Comparison of ENCODE assay signal across 12 cellular contexts in the genomic region with DNA sequence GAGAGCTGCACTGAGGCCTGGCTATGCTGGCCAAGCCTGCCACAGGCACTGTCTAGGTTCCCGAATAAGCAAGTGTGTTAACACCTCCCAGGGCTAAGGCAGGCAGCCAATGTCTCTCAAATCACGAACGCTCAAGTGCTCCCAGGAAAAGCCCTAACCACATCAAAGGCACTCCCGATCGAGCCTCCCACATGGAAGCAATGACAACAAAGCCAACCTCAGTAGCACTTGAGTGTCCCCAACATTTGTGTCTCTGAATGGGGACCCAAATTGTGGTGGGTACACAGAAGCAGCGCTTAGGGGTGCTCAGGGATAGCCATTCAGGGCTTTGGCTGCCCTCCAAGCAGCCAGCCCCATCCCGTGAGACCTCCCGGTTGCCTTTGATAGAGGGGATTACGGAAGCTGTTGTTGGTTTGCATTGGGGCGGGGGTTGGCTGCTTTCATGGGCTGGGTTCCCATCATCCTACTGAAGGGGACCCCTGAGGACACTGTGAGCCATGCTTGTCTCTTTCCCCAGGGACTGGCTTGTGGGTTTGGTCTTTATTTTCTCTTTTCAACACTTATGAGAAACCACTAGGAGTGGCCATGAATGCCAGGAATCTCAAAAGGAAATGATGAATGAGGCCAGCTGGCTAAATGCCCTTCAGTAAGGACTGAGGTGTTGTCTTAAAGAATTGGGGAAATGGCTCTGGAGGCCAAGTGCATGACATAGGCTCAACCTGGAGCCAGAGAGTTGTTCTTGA.
DNase-seq lines count a peak whose midpoint lies in the region; ATAC-seq, FAIRE-seq and TF ChIP-seq lines count a peak whose summit lies in the region.
"Had no signal": no experiment of that assay in that cellular context is flagged by ENCODE, and none has a peak within 500 bp of the region (broad histone marks: within the 10 kb centered on the region; RNA-seq: fewer than 3 reads in every experiment).

No MANE protein-coding gene starts in this region.

- no peaks in the 10 kb centered on the region for H3K4me1 ChIP-seq in trophoblast cell (ENCODE audit: control insufficient read depth in 1 of 2, insufficient read depth in 2 of 2, low read length in 2 of 2)
- H3K4me1 ChIP-seq: colonic mucosa, right lobe of liver had no signal

- TF ChIP-seq CTCF in epithelial cell of esophagus (IDR thresholded peaks at IDR 0.05; ENCODE audit: insufficient read depth, low read depth, low read length, missing control alignments) (no peak), omental fat pad (IDR thresholded peaks at IDR 0.05) (no peak), WTC11 (IDR thresholded peaks at IDR 0.05) (no peak)

- FAIRE-seq in GM19239 (lab: Jason Lieb, UNC): no peak

- H3K79me1 ChIP-seq in trophoblast cell (ENCODE audit: low read length): no peaks in the 10 kb centered on the region

- H3K4ac ChIP-seq in trophoblast cell (ENCODE audit: low read depth, low read length): no peak overlapping the region

- H3K27ac Mint-ChIP-seq in WTC11: no peak overlapping the region

- no peaks in the 10 kb centered on the region for H3K27me3 Mint-ChIP-seq in WTC11 (ENCODE audit: low read depth)

- peak overlapping the region; percentile 52 for H3K9ac ChIP-seq in trophoblast cell (ENCODE audit: low read length)

- H3K23ac ChIP-seq in trophoblast cell (ENCODE audit: low read length): no peak overlapping the region

- CTCF ChIA-PET in WTC11 (lab: Charles Lee): no interaction called here

- H2BK12ac ChIP-seq in trophoblast cell (ENCODE audit: low read length): no peak overlapping the region

- H3K9me3 Mint-ChIP-seq in WTC11: peaks cover 9% of the 10 kb centered on the region; the same call in 1 of the 2 replicates

- H3K36me3 ChIP-seq in trophoblast cell (ENCODE audit: control insufficient read depth in 1 of 2, insufficient read depth in 2 of 2, low read length in 2 of 2): no peaks in the 10 kb centered on the region
- H3K36me3 ChIP-seq: colonic mucosa, right lobe of liver had no signal

- no peak overlapping the region for H3K18ac ChIP-seq in trophoblast cell (ENCODE audit: low read length)

- WGBS in trophoblast cell (ENCODE audit: extremely low coverage, insufficient coverage, insufficient read length): no CpG with 5 or more reads among the region's 10 CpGs

- H2AK5ac ChIP-seq in trophoblast cell (ENCODE audit: low read length): no peak overlapping the region

- no peak overlapping the region for H2AFZ ChIP-seq in trophoblast cell (ENCODE audit: insufficient read depth, low read length, poor library complexity)

- H4K12ac ChIP-seq in trophoblast cell (ENCODE audit: low read depth, low read length): no peak overlapping the region

- no peak overlapping the region for H2BK120ac ChIP-seq in trophoblast cell (ENCODE audit: insufficient read depth, low read length, poor library complexity)

- POLR2A ChIA-PET in WTC11 (lab: Charles Lee): interaction anchor here (0.7 kb wide), 1 partner anchor 35 kb away, joined by 3 read pairs; no protein-coding TSS in a partner anchor

- H3K27ac ChIP-seq in trophoblast cell (ENCODE audit: low read depth, low read length): no peak overlapping the region
- H3K27ac ChIP-seq: colonic mucosa, right lobe of liver had no signal

- no peaks in the 10 kb centered on the region for H3K79me2 ChIP-seq in trophoblast cell (ENCODE audit: control insufficient read depth, insufficient read depth, low read length, poor library complexity)

- H4K8ac ChIP-seq in trophoblast cell (ENCODE audit: low read depth, low read length): no peak overlapping the region

- H3K9me3 ChIP-seq in trophoblast cell (ENCODE audit: insufficient read depth, low read depth, low read length): peaks cover 2% of the 10 kb centered on the region
- H3K9me3 ChIP-seq: colonic mucosa, right lobe of liver had no signal

- H2BK5ac ChIP-seq in trophoblast cell (ENCODE audit: low read depth, low read length, poor library complexity): no peak overlapping the region

- H4K91ac ChIP-seq in trophoblast cell (ENCODE audit: low read depth, low read length): no peak overlapping the region

- no peak overlapping the region for H3K4me3 Mint-ChIP-seq in WTC11

- no peak overlapping the region for H3K14ac ChIP-seq in trophoblast cell (ENCODE audit: low read length)

- H3K4me2 ChIP-seq in trophoblast cell (ENCODE audit: low read length): no peak overlapping the region

- peak; percentile 50 for DNase-seq in GM03348 (ENCODE audit: low spot score)
- DNase-seq in NCI-H446 (lab: John Stamatoyannopoulos, UW): peak; percentile 54 to 75
- DNase-seq in epithelial cell of esophagus (ENCODE audit: low read depth): peak; percentile 90
- no peak for DNase-seq in trophoblast cell
- no peak for DNase-seq in GM19239 (ENCODE audit: insufficient read length, low spot score)
- no peak for DNase-seq in activated CD4-positive, alpha-beta T cell treated with anti-CD3 and anti-CD28 coated beads for 1 hour
- no peak for DNase-seq in omental fat pad (ENCODE audit: low spot score)
- DNase-seq in WTC11 (ENCODE audit: low spot score): no peak
- DNase-seq: activated CD8-positive, alpha-beta memory T cell treated with anti-CD3 and anti-CD28 coated beads, Interleukin-2, amount 50 U/mL, for 48 hours; colonic mucosa; GF-D8; right lobe of liver had no signal

- no peak for ATAC-seq in omental fat pad (ENCODE audit: low FRiP score)
- ATAC-seq in WTC11: no peak
- ATAC-seq: right lobe of liver had no signal

- H3K36me3 Mint-ChIP-seq in WTC11: no peaks in the 10 kb centered on the region

- 0 out of 2 replicates have a peak, but pooled peaks cover 3% of the 10 kb centered on the region for H3K4me1 Mint-ChIP-seq in WTC11

- H3K4me3 ChIP-seq in epithelial cell of esophagus (ENCODE audit: low read length) (no peak overlapping the region), trophoblast cell (ENCODE audit: low read depth, low read length) (no peak overlapping the region)
- H3K4me3 ChIP-seq: colonic mucosa, right lobe of liver had no signal

- no peaks in the 10 kb centered on the region for H3K27me3 ChIP-seq in trophoblast cell (ENCODE audit: insufficient read depth, low read length)
- H3K27me3 ChIP-seq: colonic mucosa, right lobe of liver had no signal

TF ChIP-seq in WTC11, 78 proteins besides CTCF, POLR2A, EP300 and RAD21:
- TF ChIP-seq HMGA2 (CRISPR knock-in tag; IDR thresholded peaks at IDR 0.05) (no peak), ZNF121 (CRISPR knock-in tag; IDR thresholded peaks at IDR 0.05) (no peak), ZNF138 (CRISPR knock-in tag; conservative IDR thresholded peaks at IDR 0.05) (no peak)

Comparison
In these comparisons a context has a peak if more than half of its experiments do, and no peak if none do; other contexts are left out.
1. DNase-seq: peak in GM03348 (single experiment), NCI-H446 (2 of 2) and epithelial cell of esophagus (single experiment); none in trophoblast cell (0 of 2), GM19239 (single experiment), activated CD4-positive, alpha-beta T cell treated with anti-CD3 and anti-CD28 coated beads for 1 hour (single experiment), omental fat pad (single experiment) and WTC11 (single experiment).